Comparison of ENCODE assay signal across 8 cellular contexts in the genomic region with DNA sequence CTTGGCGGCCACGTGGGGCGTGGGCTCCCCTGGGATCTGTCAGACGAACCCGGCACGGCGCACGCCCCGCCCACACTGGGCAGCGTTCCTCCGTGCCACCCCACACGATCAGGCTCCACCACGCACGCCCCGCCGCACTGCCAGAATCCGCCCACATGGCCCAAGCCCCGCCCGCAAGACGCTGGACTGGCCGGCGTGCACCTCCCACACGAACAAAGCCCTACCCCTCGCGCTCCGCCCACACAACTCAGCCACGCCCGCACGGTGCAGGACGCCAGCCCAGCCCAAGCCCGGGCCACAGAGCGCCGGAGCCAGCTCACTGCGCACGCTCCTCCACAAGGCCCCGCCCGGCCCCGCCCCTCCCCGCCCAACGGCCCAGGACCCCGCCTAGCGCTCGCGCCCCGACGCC. TPM values are rescaled to one million over a fixed set of nuclear protein-coding genes. Genes with fewer than 3 reads are reported as not detected.
DNase-seq lines count a peak whose midpoint lies in the region; TF ChIP-seq lines count a peak whose summit lies in the region.

No MANE protein-coding gene starts in this region.

- no peaks in the 10 kb centered on the region for H3K9me3 ChIP-seq in HEK293 (ENCODE audit: control insufficient read depth, insufficient read depth, low read depth, low read length)
- H3K9me3 ChIP-seq in MG63, result peaks cover 4% of the 10 kb centered on the region; the same call in 1 of the 2 replicates
- no peaks in the 10 kb centered on the region for H3K9me3 ChIP-seq in left ventricle myocardium inferior (replicated peaks)

- POLR2A ChIA-PET in HEK293 (lab: Yijun Ruan, JAX), result interaction anchor here (1.0 to 1.4 kb wide), 3 partner anchors 9 to 100 kb away, joined by 3 to 6 read pairs (median 3); no protein-coding TSS in a partner anchor

- CTCF ChIA-PET in HEK293 (lab: Yijun Ruan, JAX), result no interaction called here

- DNase-seq in MG63 (peak; percentile 96), RPMI8226 (peak; percentile 98), left ventricle myocardium inferior (peak; percentile 99), posterior cingulate gyrus (peak; percentile 99 to 100 (median 99))
- DNase-seq in central memory CD4-positive, alpha-beta T cell, result no peak

- intact Hi-C loops in left ventricle myocardium inferior (cut with micrococcal nuclease), result no loop called here
- intact Hi-C loops in posterior cingulate gyrus (cut with DNase I), result no loop called here

- H3K4me1 ChIP-seq in HEK293 (ENCODE audit: control insufficient read depth, insufficient read depth, low read length), result no peaks in the 10 kb centered on the region; the same call in 1 of the 2 replicates
- H3K4me1 ChIP-seq in left ventricle myocardium inferior, result peaks cover 33% of the 10 kb centered on the region

- peak overlapping the region; percentile 64 for H3K4me3 ChIP-seq in GM08714 (ENCODE audit: low read length)
- H3K4me3 ChIP-seq in HEK293 (ENCODE audit: low read depth, low read length), result peak overlapping the region; percentile 72
- H3K4me3 ChIP-seq in MG63, result peak overlapping the region; percentile 51
- peak overlapping the region; percentile 75 for H3K4me3 ChIP-seq in left ventricle myocardium inferior

- H3K27ac ChIP-seq in HEK293 (ENCODE audit: extremely low read depth, low read depth, low read length) (peak overlapping the region; percentile 100; the same call in 1 of the 2 replicates), angular gyrus (ENCODE audit: low read depth, low read length) (peak overlapping the region; percentile 99), left ventricle myocardium inferior (replicated peaks) (peak overlapping the region; percentile 99)

- no peak for TF ChIP-seq CTCF in HEK293 (tag by site-specific recombination; IDR thresholded peaks at IDR 0.05)
- TF ChIP-seq CTCF in left ventricle myocardium inferior (IDR thresholded peaks at IDR 0.05; ENCODE audit: borderline replicate concordance), result no peak

- H3K27me3 ChIP-seq in MG63 (no peaks in the 10 kb centered on the region), left ventricle myocardium inferior (ENCODE audit: low read depth) (no peaks in the 10 kb centered on the region)

- peaks cover 0 to 31% of the 10 kb centered on the region in 2 experiments; a peak in 1 of 3 replicates for H3K36me3 ChIP-seq in HEK293 (ENCODE audit: control insufficient read depth in 2 of 2, insufficient read depth in 1 of 2, low read length in 2 of 2)
- peaks cover 11% of the 10 kb centered on the region for H3K36me3 ChIP-seq in MG63
- H3K36me3 ChIP-seq in left ventricle myocardium inferior, result peaks cover 16% of the 10 kb centered on the region

TF ChIP-seq in HEK293, 187 proteins besides CTCF, POLR2A, EP300 and RAD21 (continues in another document):
- TF ChIP-seq ZNF239 (tag by site-specific recombination; IDR thresholded peaks at IDR 0.05) (no peak), ZNF664 (tag by site-specific recombination; IDR thresholded peaks at IDR 0.05) (no peak), ZNF530 (tag by site-specific recombination; IDR thresholded peaks at IDR 0.05; ENCODE audit: low read depth) (no peak), ZNF23 (tag by site-specific recombination; IDR thresholded peaks at IDR 0.05; ENCODE audit: borderline replicate concordance) (no peak), ZNF132 (tag by site-specific recombination; IDR thresholded peaks at IDR 0.05; ENCODE audit: borderline replicate concordance) (no peak), ZSCAN18 (tag by site-specific recombination; IDR thresholded peaks at IDR 0.05) (no peak), ZNF146 (tag by site-specific recombination; IDR thresholded peaks at IDR 0.05) (no peak), ZNF416 (tag by site-specific recombination; IDR thresholded peaks at IDR 0.05) (no peak), SALL2 (tag by site-specific recombination; IDR thresholded peaks at IDR 0.05; ENCODE audit: borderline replicate concordance) (no peak), ZNF623 (tag by site-specific recombination; IDR thresholded peaks at IDR 0.05) (no peak), ZNF768 (tag by site-specific recombination; IDR thresholded peaks at IDR 0.05) (no peak), ZNF266 (tag by site-specific recombination; IDR thresholded peaks at IDR 0.05; ENCODE audit: low read depth) (no peak), ZNF175 (tag by site-specific recombination; IDR thresholded peaks at IDR 0.05) (no peak), ZNF600 (tag by site-specific recombination; IDR thresholded peaks at IDR 0.05) (peak; percentile 50; the same call in 1 of the 2 replicates), ZNF37A (tag by site-specific recombination; IDR thresholded peaks at IDR 0.05) (no peak), SP2 (tag by site-specific recombination; IDR thresholded peaks at IDR 0.05) (peak; percentile 88), ZXDB (tag by site-specific recombination; IDR thresholded peaks at IDR 0.05) (no peak), ZNF654 (tag by site-specific recombination; IDR thresholded peaks at IDR 0.05; ENCODE audit: low read depth) (no peak), ZNF311 (tag by site-specific recombination; IDR thresholded peaks at IDR 0.05; ENCODE audit: borderline replicate concordance) (no peak), MYNN (tag by site-specific recombination; IDR thresholded peaks at IDR 0.05; ENCODE audit: borderline replicate concordance) (no peak), ZNF626 (tag by site-specific recombination; IDR thresholded peaks at IDR 0.05) (no peak), ZNF501 (tag by site-specific recombination; IDR thresholded peaks at IDR 0.05) (no peak)
- TF ChIP-seq, protein P1, sequence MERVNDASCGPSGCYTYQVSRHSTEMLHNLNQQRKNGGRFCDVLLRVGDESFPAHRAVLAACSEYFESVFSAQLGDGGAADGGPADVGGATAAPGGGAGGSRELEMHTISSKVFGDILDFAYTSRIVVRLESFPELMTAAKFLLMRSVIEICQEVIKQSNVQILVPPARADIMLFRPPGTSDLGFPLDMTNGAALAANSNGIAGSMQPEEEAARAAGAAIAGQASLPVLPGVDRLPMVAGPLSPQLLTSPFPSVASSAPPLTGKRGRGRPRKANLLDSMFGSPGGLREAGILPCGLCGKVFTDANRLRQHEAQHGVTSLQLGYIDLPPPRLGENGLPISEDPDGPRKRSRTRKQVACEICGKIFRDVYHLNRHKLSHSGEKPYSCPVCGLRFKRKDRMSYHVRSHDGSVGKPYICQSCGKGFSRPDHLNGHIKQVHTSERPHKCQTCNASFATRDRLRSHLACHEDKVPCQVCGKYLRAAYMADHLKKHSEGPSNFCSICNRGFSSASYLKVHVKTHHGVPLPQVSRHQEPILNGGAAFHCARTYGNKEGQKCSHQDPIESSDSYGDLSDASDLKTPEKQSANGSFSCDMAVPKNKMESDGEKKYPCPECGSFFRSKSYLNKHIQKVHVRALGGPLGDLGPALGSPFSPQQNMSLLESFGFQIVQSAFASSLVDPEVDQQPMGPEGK (tag by site-specific recombination; IDR thresholded peaks at IDR 0.05), result no peak; the same call in 1 of the 2 replicates
- TF ChIP-seq, protein P2, sequence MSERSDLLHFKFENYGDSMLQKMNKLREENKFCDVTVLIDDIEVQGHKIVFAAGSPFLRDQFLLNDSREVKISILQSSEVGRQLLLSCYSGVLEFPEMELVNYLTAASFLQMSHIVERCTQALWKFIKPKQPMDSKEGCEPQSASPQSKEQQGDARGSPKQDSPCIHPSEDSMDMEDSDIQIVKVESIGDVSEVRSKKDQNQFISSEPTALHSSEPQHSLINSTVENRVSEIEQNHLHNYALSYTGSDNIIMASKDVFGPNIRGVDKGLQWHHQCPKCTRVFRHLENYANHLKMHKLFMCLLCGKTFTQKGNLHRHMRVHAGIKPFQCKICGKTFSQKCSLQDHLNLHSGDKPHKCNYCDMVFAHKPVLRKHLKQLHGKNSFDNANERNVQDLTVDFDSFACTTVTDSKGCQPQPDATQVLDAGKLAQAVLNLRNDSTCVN (tag by site-specific recombination; optimal IDR thresholded peaks at IDR 0.05), result peak; percentile 54
- TF ChIP-seq, protein P3, sequence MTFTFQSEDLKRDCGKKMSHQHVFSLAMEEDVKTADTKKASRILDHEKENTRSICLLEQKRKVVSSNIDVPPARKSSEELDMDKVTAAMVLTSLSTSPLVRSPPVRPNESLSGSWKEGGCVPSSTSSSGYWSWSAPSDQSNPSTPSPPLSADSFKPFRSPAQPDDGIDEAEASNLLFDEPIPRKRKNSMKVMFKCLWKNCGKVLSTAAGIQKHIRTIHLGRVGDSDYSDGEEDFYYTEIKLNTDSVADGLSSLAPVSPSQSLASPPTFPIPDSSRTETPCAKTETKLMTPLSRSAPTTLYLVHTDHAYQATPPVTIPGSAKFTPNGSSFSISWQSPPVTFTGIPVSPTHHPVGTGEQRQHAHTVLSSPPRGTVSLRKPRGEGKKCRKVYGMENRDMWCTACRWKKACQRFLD (tag by site-specific recombination; IDR thresholded peaks at IDR 0.05), result no peak

RNA-seq across cellular contexts. Expression of gene TMEM18, which starts 0.6 kb away (rescaled TPM):
- total RNA-seq in MG63 (2014; rRNA removed; shearing (Covaris generic); ENCODE audit: low replicate concordance), result 19.0 and 32.5 TPM in 2 replicates
- total RNA-seq in left ventricle myocardium inferior, result 10.4 TPM
